ENCODE assay signal across 12 cellular contexts in genomic region chr4:7843831-7844230, GRCh38.
DNase-seq lines count a peak whose midpoint lies in the region; ATAC-seq, FAIRE-seq and TF ChIP-seq lines count a peak whose summit lies in the region.
"Had no signal": no experiment of that assay in that cellular context is flagged by ENCODE, and none has a peak within 500 bp of the region (broad histone marks: within the 10 kb centered on the region; RNA-seq: fewer than 3 reads in every experiment).

No MANE protein-coding gene starts in this region.

- no peak overlapping the region for H2AFZ ChIP-seq in HCT116 (ENCODE audit: low read depth, low read length, poor library complexity, severe bottlenecking)

- RAD21 ChIA-PET in HCT116 (lab: Charles Lee; ENCODE audit: low non-redundant PET in 1 of 2, low total read pairs in 2 of 2, uncharacterized antibody in 2 of 2, unreplicated experiment in 2 of 2) = interaction anchor here in 1 of 2 experiments (1.1 kb wide), 1 partner anchor 41 kb away, joined by 3 read pairs; no protein-coding TSS in a partner anchor

- H3K36me3 ChIP-seq in HCT116 (ENCODE audit: control insufficient read depth in 1 of 2, insufficient read depth in 2 of 2, low read length in 2 of 2) = no peaks in the 10 kb centered on the region

- FAIRE-seq in RCC 7860 (lab: Jason Lieb, UNC) = no peak
- FAIRE-seq: islet of Langerhans had no signal

- H3K9ac ChIP-seq in HCT116 (ENCODE audit: low read length) = peak overlapping the region; percentile 57
- H3K9ac ChIP-seq: BLaER1 had no signal

- POLR2A ChIA-PET in HCT116 (lab: Charles Lee) = interaction anchor here (1.6 kb wide), 1 partner anchor 17 kb away, joined by 3 read pairs; no protein-coding TSS in a partner anchor

- H3K27me3 Mint-ChIP-seq in chondrocyte (ENCODE audit: low read depth) (no peaks in the 10 kb centered on the region), nephron progenitor cell (ENCODE audit: low read depth, poor library complexity) (peaks cover 8% of the 10 kb centered on the region)

- peak overlapping the region; percentile 89 for H3K27ac ChIP-seq in HCT116 (ENCODE audit: low read depth, low read length)
- H3K27ac ChIP-seq: BLaER1 had no signal

- BruUV-seq in HCT116 (replicated peaks; lab: Mats Ljungman, UMichigan) = no TSS peak

- DNase-seq in A172 (ENCODE audit: low spot score) = peak; percentile 58
- DNase-seq in HCT116 (ENCODE audit: low read depth, low spot score) = no peak
- DNase-seq in chondrocyte (ENCODE audit: low spot score) = no peak
- no peak for DNase-seq in nephron progenitor cell
- DNase-seq in NCI-H748 (lab: John Stamatoyannopoulos, UW; ENCODE audit: unreplicated experiment) = no peak
- DNase-seq in RCC 7860 (ENCODE audit: low spot score) = no peak
- no peak for DNase-seq in mucosa of gallbladder (ENCODE audit: low spot score)

- peak overlapping the region; percentile 99 for H3K27ac Mint-ChIP-seq in chondrocyte (ENCODE audit: unreplicated experiment)
- H3K27ac Mint-ChIP-seq in nephron progenitor cell = peak overlapping the region; percentile 80
- H3K27ac Mint-ChIP-seq: IgD-negative memory B cell had no signal

- no peak for TF ChIP-seq POLR2A in HCT116 (IDR thresholded peaks at IDR 0.05; ENCODE audit: borderline replicate concordance, extremely low read depth, insufficient read depth, insufficient read length)

- H3K4me3 ChIP-seq in HCT116 (replicated peaks in 1 of 2; ENCODE audit: low read depth in 1 of 2, low read length in 2 of 2) = no peak overlapping the region
- H3K4me3 ChIP-seq: BLaER1 had no signal

- CTCF ChIA-PET in HCT116 (lab: Charles Lee) = interaction anchor here (0.6 to 1.2 kb wide), 5 partner anchors 38 to 94 kb away, joined by 3 to 4 read pairs (median 4); no protein-coding TSS in a partner anchor

- H4K20me1 ChIP-seq in HCT116 (ENCODE audit: insufficient read depth) = no peaks in the 10 kb centered on the region

- TF ChIP-seq RAD21 in HCT116 (IDR thresholded peaks at IDR 0.05; ENCODE audit: low read depth) = no peak

- H3K79me2 ChIP-seq in HCT116 (ENCODE audit: insufficient read depth, low read length) = no peaks in the 10 kb centered on the region

- H3K4me3 Mint-ChIP-seq in chondrocyte (ENCODE audit: unreplicated experiment) (peak overlapping the region; percentile 25), nephron progenitor cell (no peak overlapping the region)
- H3K4me3 Mint-ChIP-seq: IgD-negative memory B cell; natural killer cell treated with Interleukin-12 subunit alpha and Interleukin-12 subunit beta and Interleukin-15 and Interleukin-18, amount 100 ng/mL, for 72 hours had no signal

- H3K36me3 Mint-ChIP-seq in chondrocyte (ENCODE audit: low read depth) (peaks cover 33% of the 10 kb centered on the region), nephron progenitor cell (ENCODE audit: low read depth) (peaks cover 50% of the 10 kb centered on the region)
- H3K36me3 Mint-ChIP-seq: IgD-negative memory B cell; natural killer cell treated with Interleukin-12 subunit alpha and Interleukin-12 subunit beta and Interleukin-15 and Interleukin-18, amount 100 ng/mL, for 72 hours had no signal

- ATAC-seq in HCT116 = peak; percentile 26
- no peak for ATAC-seq in GM19467 (IDR thresholded peaks at IDR 0.05; ENCODE audit: unreplicated experiment)

- no peaks in the 10 kb centered on the region for H3K9me2 ChIP-seq in HCT116 (ENCODE audit: insufficient read depth)

- no peaks in the 10 kb centered on the region for H3K9me3 ChIP-seq in HCT116 (ENCODE audit: control insufficient read depth in 1 of 2, insufficient read depth in 1 of 2, low read depth in 1 of 2, low read length in 2 of 2)
- H3K9me3 ChIP-seq: BLaER1 had no signal

- H3K4me1 Mint-ChIP-seq in chondrocyte (ENCODE audit: low read depth) (peaks cover 67% of the 10 kb centered on the region), nephron progenitor cell (peaks cover 30% of the 10 kb centered on the region)

- intact Hi-C loops in HCT116 (cut with micrococcal nuclease) = loop anchor here (2.0 to 5.0 kb wide), 2 partner anchors 128 to 315 kb away; partner anchors contain the start of gene ABLIM2

- TF ChIP-seq CTCF in HCT116 (IDR thresholded peaks at IDR 0.05 in 2 of 3, conservative IDR thresholded peaks at IDR 0.05 in 1 of 3; ENCODE audit: borderline replicate concordance in 1 of 3, insufficient read depth in 1 of 3, low read depth in 2 of 3, low read length in 2 of 3) (no peak), chondrocyte (IDR thresholded peaks at IDR 0.05) (no peak), nephron progenitor cell (IDR thresholded peaks at IDR 0.05) (no peak)

- H3K4me1 ChIP-seq in HCT116 (ENCODE audit: control insufficient read depth in 1 of 2, insufficient read depth in 2 of 2, low read length in 2 of 2) = peaks cover 29 to 36% of the 10 kb centered on the region in 2 experiments

- no peaks in the 10 kb centered on the region for H3K9me3 Mint-ChIP-seq in chondrocyte (ENCODE audit: low read depth)
- no peaks in the 10 kb centered on the region for H3K9me3 Mint-ChIP-seq in nephron progenitor cell
- H3K9me3 Mint-ChIP-seq: natural killer cell treated with Interleukin-12 subunit alpha and Interleukin-12 subunit beta and Interleukin-15 and Interleukin-18, amount 100 ng/mL, for 72 hours had no signal

- no peaks in the 10 kb centered on the region for H3K27me3 ChIP-seq in HCT116 (ENCODE audit: insufficient read depth, low read length)
- H3K27me3 ChIP-seq: BLaER1 had no signal

- H3K4me2 ChIP-seq in HCT116 (ENCODE audit: low read length) = peak overlapping the region; percentile 79
- H3K4me2 ChIP-seq: BLaER1 had no signal

TF ChIP-seq in HCT116, 20 proteins besides CTCF, POLR2A, EP300 and RAD21:
- TF ChIP-seq JUND (IDR thresholded peaks at IDR 0.05) (no peak), FOSL1 (IDR thresholded peaks at IDR 0.05; ENCODE audit: low read depth) (no peak)
